ENCODE assay signal across 8 cellular contexts in genomic region chrX:115650916-115651315, GRCh38.
DNase-seq lines count a peak whose midpoint lies in the region; FAIRE-seq and TF ChIP-seq lines count a peak whose summit lies in the region.

No MANE protein-coding gene starts in this region.

- H3K9ac ChIP-seq in OCI-LY1 (ENCODE audit: low read length) (no peak overlapping the region), endodermal cell (ENCODE audit: extremely low read depth, low read length, poor library complexity, severe bottlenecking) (no peak overlapping the region)

- no peak overlapping the region for H3K4me2 ChIP-seq in OCI-LY1 (ENCODE audit: low read length)

- H4K20me1 ChIP-seq in OCI-LY1 (ENCODE audit: insufficient read depth, low read length): no peaks in the 10 kb centered on the region

- H3K27me3 ChIP-seq in OCI-LY1 (ENCODE audit: insufficient read depth, low read length) (no peaks in the 10 kb centered on the region), endodermal cell (ENCODE audit: control insufficient read depth, insufficient read depth, low read length, poor library complexity, severe bottlenecking) (no peaks in the 10 kb centered on the region)
- no peaks in the 10 kb centered on the region for H3K27me3 ChIP-seq in effector memory CD4-positive, alpha-beta T cell (replicated peaks; ENCODE audit: control insufficient read depth, insufficient read depth, low read length, poor library complexity, severe bottlenecking)

- H3K4me1 Mint-ChIP-seq in endodermal cell (peaks cover 19% of the 10 kb centered on the region), immature natural killer cell (no peaks in the 10 kb centered on the region)

- H3K36me3 Mint-ChIP-seq in endodermal cell (ENCODE audit: low read depth) (peaks cover 55% of the 10 kb centered on the region), immature natural killer cell (no peaks in the 10 kb centered on the region)

- 10% methylated on average over 2 of the region's 2 CpGs; no CpG with 5 or more reads in 1 of the 2 experiments for WGBS in endodermal cell (ENCODE audit: insufficient coverage in 1 of 2, insufficient read length in 1 of 2), 2 experiments

- no peak for FAIRE-seq in HTR-8/SVneo (lab: Jason Lieb, UNC)

- no peak overlapping the region for H3K4me3 ChIP-seq in AG09309 (ENCODE audit: control insufficient read depth, low read depth, low read length)
- no peak overlapping the region for H3K4me3 ChIP-seq in GM12875 (ENCODE audit: low read depth, low read length)
- no peak overlapping the region for H3K4me3 ChIP-seq in OCI-LY1 (ENCODE audit: low read depth, low read length, poor library complexity, severe bottlenecking)
- H3K4me3 ChIP-seq in endodermal cell (ENCODE audit: low read length): no peak overlapping the region
- H3K4me3 ChIP-seq in effector memory CD4-positive, alpha-beta T cell (ENCODE audit: insufficient read depth, low read depth, low read length, poor library complexity, severe bottlenecking): no peak overlapping the region

- H3K36me3 ChIP-seq in OCI-LY1 (ENCODE audit: insufficient read depth, low read length) (no peaks in the 10 kb centered on the region), endodermal cell (ENCODE audit: control insufficient read depth, insufficient read depth, low read length) (peaks cover 15% of the 10 kb centered on the region)
- H3K36me3 ChIP-seq in effector memory CD4-positive, alpha-beta T cell (ENCODE audit: control insufficient read depth, insufficient read depth, low read length): no peaks in the 10 kb centered on the region

- no peak overlapping the region for H2AFZ ChIP-seq in OCI-LY1 (ENCODE audit: low read length)

- H3K9me3 Mint-ChIP-seq in endodermal cell: no peaks in the 10 kb centered on the region
- H3K9me3 Mint-ChIP-seq in immature natural killer cell: no peaks in the 10 kb centered on the region

- DNase-seq in AG09309 (ENCODE audit: low read depth): peak; percentile 20
- DNase-seq in HTR-8/SVneo (ENCODE audit: insufficient read length, low spot score): peak; percentile 1
- peak; percentile 88 for DNase-seq in endodermal cell
- peak; percentile 53 for DNase-seq in myocyte (ENCODE audit: low read depth)
- DNase-seq in immature natural killer cell: no peak
- no peak for DNase-seq in effector memory CD4-positive, alpha-beta T cell

- H3K27ac Mint-ChIP-seq in endodermal cell (peak overlapping the region; percentile 92), immature natural killer cell (no peak overlapping the region)

- H3K27ac ChIP-seq in OCI-LY1 (ENCODE audit: low read depth, low read length, poor library complexity, severe bottlenecking) (no peak overlapping the region), endodermal cell (ENCODE audit: low read depth, low read length) (no peak overlapping the region)
- no peak overlapping the region for H3K27ac ChIP-seq in effector memory CD4-positive, alpha-beta T cell (ENCODE audit: insufficient read depth, low read length, poor library complexity, severe bottlenecking)

- H3K4me1 ChIP-seq in OCI-LY1 (ENCODE audit: insufficient read depth, low read length, severe bottlenecking) (no peaks in the 10 kb centered on the region), endodermal cell (ENCODE audit: control insufficient read depth, insufficient read depth, low read length) (no peaks in the 10 kb centered on the region)
- no peaks in the 10 kb centered on the region for H3K4me1 ChIP-seq in effector memory CD4-positive, alpha-beta T cell (ENCODE audit: control insufficient read depth, insufficient read depth, low read length, poor library complexity, severe bottlenecking)

- H3K79me2 ChIP-seq in OCI-LY1 (ENCODE audit: insufficient read depth, low read length): no peaks in the 10 kb centered on the region

- no peaks in the 10 kb centered on the region for H3F3A ChIP-seq in OCI-LY1 (ENCODE audit: insufficient read depth, low read length)

- H3K9me3 ChIP-seq in OCI-LY1 (ENCODE audit: low read length): no peaks in the 10 kb centered on the region
- H3K9me3 ChIP-seq in endodermal cell (ENCODE audit: control insufficient read depth, low read length): no peaks in the 10 kb centered on the region
- H3K9me3 ChIP-seq in effector memory CD4-positive, alpha-beta T cell (ENCODE audit: control insufficient read depth, low read length): no peaks in the 10 kb centered on the region

- H3K4me3 Mint-ChIP-seq in endodermal cell (no peak overlapping the region), immature natural killer cell (no peak overlapping the region)

- H3K27me3 Mint-ChIP-seq in endodermal cell (ENCODE audit: insufficient read depth) (no peaks in the 10 kb centered on the region), immature natural killer cell (ENCODE audit: low read depth in 3 of 3) (peaks cover 0 to 7% (median 3%) of the 10 kb centered on the region in 3 donors)

- TF ChIP-seq CTCF in AG09309 (IDR thresholded peaks at IDR 0.05; ENCODE audit: control insufficient read depth, insufficient read depth, low read depth, low read length, missing control alignments) (peak; percentile 78), GM12875 (IDR thresholded peaks at IDR 0.05; ENCODE audit: borderline replicate concordance, insufficient read depth, low read depth, low read length) (peak; percentile 81), OCI-LY1 (IDR thresholded peaks at IDR 0.05; ENCODE audit: low read length) (peak; percentile 50), endodermal cell (conservative IDR thresholded peaks at IDR 0.05) (peak; percentile 93)

- no peaks in the 10 kb centered on the region for H3K9me2 ChIP-seq in OCI-LY1 (ENCODE audit: low read depth, low read length)

Comparison
In these comparisons a context has a peak if more than half of its experiments do, and no peak if none do; other contexts are left out.
1. DNase-seq: peak in AG09309 (single experiment), HTR-8/SVneo (single experiment), endodermal cell (single experiment) and myocyte (single experiment); none in immature natural killer cell (0 of 3) and effector memory CD4-positive, alpha-beta T cell (0 of 3).
2. Peak in every context shown above with its lines, with median percentiles within 50 percentile points of each other: CTCF ChIP-seq.